ENCODE assay signal across 10 cellular contexts in the genomic region with DNA sequence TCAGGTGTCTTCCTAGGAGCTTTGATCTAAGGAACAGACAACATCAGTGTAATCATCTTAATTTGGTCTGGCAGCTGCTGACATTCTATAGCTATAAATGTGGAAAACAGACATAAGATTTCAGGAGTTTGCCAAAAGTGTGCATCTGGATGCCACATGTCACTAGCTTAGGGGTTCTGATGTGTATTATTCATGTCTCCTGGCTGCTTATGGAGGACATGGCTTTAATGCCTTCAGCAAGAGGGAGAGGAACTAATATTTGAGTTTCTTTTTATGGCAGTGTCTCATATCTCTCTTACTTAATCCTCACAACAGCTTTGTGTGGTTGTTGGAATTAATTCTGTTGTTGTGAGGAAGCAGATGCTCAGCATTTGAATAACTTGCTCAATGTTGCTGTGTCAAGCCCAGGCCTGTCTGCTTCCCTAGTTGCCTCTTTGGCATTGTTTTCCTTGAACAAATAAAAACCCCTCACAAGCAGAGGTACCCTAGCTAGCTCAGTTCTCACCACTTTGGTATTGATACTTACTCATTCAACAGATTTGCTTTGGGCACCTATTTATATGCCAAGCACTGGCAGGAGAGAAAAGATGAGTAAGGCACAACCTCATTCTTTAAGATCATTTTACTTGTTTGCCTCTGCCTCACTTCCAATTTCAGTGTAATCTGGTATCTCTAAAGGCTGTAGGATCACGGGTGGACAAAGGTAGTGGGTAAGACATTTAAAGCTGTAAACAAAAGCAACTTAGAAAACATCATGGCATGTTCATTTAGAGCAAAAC.
DNase-seq lines count a peak whose midpoint lies in the region; ATAC-seq and TF ChIP-seq lines count a peak whose summit lies in the region.
"Had no signal": no experiment of that assay in that cellular context is flagged by ENCODE, and none has a peak within 500 bp of the region (broad histone marks: within the 10 kb centered on the region; RNA-seq: fewer than 3 reads in every experiment).

No MANE protein-coding gene starts in this region.

- no peaks in the 10 kb centered on the region for H3K4me1 Mint-ChIP-seq in stimulated activated memory B cell treated with anti-CD40 and anti-IgM and Interleukin-4, amounts not matched to agents 10 μg/mL and 1 μg/mL and 100 μg/mL, for 72 hours
- H3K4me1 Mint-ChIP-seq: activated CD8-positive, alpha-beta memory T cell treated with anti-CD3 and anti-CD28 coated beads, Interleukin-2, amount 10 ng/mL, durations not matched to agents 7 days and 5 days had no signal

- H3K27me3 Mint-ChIP-seq in stimulated activated memory B cell treated with anti-CD40 and anti-IgM and Interleukin-4, amounts not matched to agents 10 μg/mL and 1 μg/mL and 100 μg/mL, for 72 hours = no peaks in the 10 kb centered on the region

- peak; percentile 45 for DNase-seq in AG20443 (ENCODE audit: low spot score)
- DNase-seq in OCI-M1 (lab: John Stamatoyannopoulos, UW) = peak; percentile 38
- peak; percentile 64 for DNase-seq in fibroblast of peridontal ligament (ENCODE audit: extremely low read depth)
- DNase-seq in HK-2 (ENCODE audit: unreplicated experiment) = no peak
- no peak for DNase-seq in cerebellar nuclear complex (lab: John Stamatoyannopoulos, UW)
- DNase-seq in KG1 (lab: John Stamatoyannopoulos, UW) = no peak
- DNase-seq: activated CD8-positive, alpha-beta memory T cell treated with anti-CD3 and anti-CD28 coated beads, Interleukin-2, amount 10 ng/mL, durations not matched to agents 7 days and 5 days; spleen had no signal

- no peak for ATAC-seq in stimulated activated memory B cell treated with anti-CD40 and anti-IgM and Interleukin-4, amounts not matched to agents 10 μg/mL and 1 μg/mL and 100 μg/mL, for 72 hours
- ATAC-seq: activated CD8-positive, alpha-beta memory T cell treated with anti-CD3 and anti-CD28 coated beads, Interleukin-2, amount 10 ng/mL, durations not matched to agents 7 days and 5 days had no signal

- no peaks in the 10 kb centered on the region for H3F3A ChIP-seq in Loucy (ENCODE audit: low read depth)

- H3K9me3 Mint-ChIP-seq in stimulated activated memory B cell treated with anti-CD40 and anti-IgM and Interleukin-4, amounts not matched to agents 10 μg/mL and 1 μg/mL and 100 μg/mL, for 72 hours = no peaks in the 10 kb centered on the region

- no peaks in the 10 kb centered on the region for H3K36me3 ChIP-seq in Loucy (ENCODE audit: insufficient read depth, low read length)
- H3K36me3 ChIP-seq: spleen had no signal

- H3K4me2 ChIP-seq in Loucy (ENCODE audit: low read depth, low read length, poor library complexity, severe bottlenecking) = no peak overlapping the region

- no peaks in the 10 kb centered on the region for H3K79me2 ChIP-seq in Loucy (ENCODE audit: insufficient read depth, low read length)

- H4K20me1 ChIP-seq in Loucy (ENCODE audit: insufficient read depth, low read length, poor library complexity, severe bottlenecking) = no peaks in the 10 kb centered on the region

- H2AFZ ChIP-seq in Loucy (ENCODE audit: low read length) = peak overlapping the region; percentile 40; the same call in 1 of the 2 replicates

- no peak overlapping the region for H3K4me3 ChIP-seq in Loucy (ENCODE audit: low read length, poor library complexity, severe bottlenecking)
- H3K4me3 ChIP-seq: spleen had no signal

- no peak overlapping the region for H3K9ac ChIP-seq in Loucy (ENCODE audit: low read depth, low read length, poor library complexity, severe bottlenecking)

- H3K4me3 Mint-ChIP-seq in stimulated activated memory B cell treated with anti-CD40 and anti-IgM and Interleukin-4, amounts not matched to agents 10 μg/mL and 1 μg/mL and 100 μg/mL, for 72 hours = no peak overlapping the region
- H3K4me3 Mint-ChIP-seq: activated CD8-positive, alpha-beta memory T cell treated with anti-CD3 and anti-CD28 coated beads, Interleukin-2, amount 10 ng/mL, durations not matched to agents 7 days and 5 days had no signal

- no peaks in the 10 kb centered on the region for H3K27me3 ChIP-seq in Loucy (ENCODE audit: insufficient read depth, low read length, poor library complexity, severe bottlenecking)
- H3K27me3 ChIP-seq: spleen had no signal

- H3K27ac Mint-ChIP-seq in stimulated activated memory B cell treated with anti-CD40 and anti-IgM and Interleukin-4, amounts not matched to agents 10 μg/mL and 1 μg/mL and 100 μg/mL, for 72 hours = no peak overlapping the region
- H3K27ac Mint-ChIP-seq: activated CD8-positive, alpha-beta memory T cell treated with anti-CD3 and anti-CD28 coated beads, Interleukin-2, amount 10 ng/mL, durations not matched to agents 7 days and 5 days had no signal

- no peaks in the 10 kb centered on the region for H3K9me2 ChIP-seq in Loucy (replicated peaks; ENCODE audit: low read depth, low read length)

- no peaks in the 10 kb centered on the region for H3K36me3 Mint-ChIP-seq in stimulated activated memory B cell treated with anti-CD40 and anti-IgM and Interleukin-4, amounts not matched to agents 10 μg/mL and 1 μg/mL and 100 μg/mL, for 72 hours
- H3K36me3 Mint-ChIP-seq: activated CD8-positive, alpha-beta memory T cell treated with anti-CD3 and anti-CD28 coated beads, Interleukin-2, amount 10 ng/mL, durations not matched to agents 7 days and 5 days had no signal

- TF ChIP-seq CTCF in Loucy (conservative IDR thresholded peaks at IDR 0.05; ENCODE audit: low read length) = no peak

- H3K4me1 ChIP-seq in Loucy (ENCODE audit: insufficient read depth, low read length, poor library complexity, severe bottlenecking) = peaks cover 5% of the 10 kb centered on the region
- H3K4me1 ChIP-seq: spleen had no signal

- no peaks in the 10 kb centered on the region for H3K9me3 ChIP-seq in Loucy (ENCODE audit: insufficient read depth, low read depth, low read length)
- H3K9me3 ChIP-seq: spleen had no signal

Comparison
In these comparisons a context has a peak if more than half of its experiments do, and no peak if none do; other contexts are left out.
1. DNase-seq: peak in AG20443 (single experiment), OCI-M1 (single experiment) and fibroblast of peridontal ligament (single experiment); none in HK-2 (single experiment), cerebellar nuclear complex (0 of 2) and KG1 (single experiment).